ENCODE assay signal across 3 cellular contexts in genomic region chr4:22539251-22539650, GRCh38.
"Had no signal": no experiment of that assay in that cellular context is flagged by ENCODE, and none has a peak within 500 bp of the region (broad histone marks: within the 10 kb centered on the region; RNA-seq: fewer than 3 reads in every experiment).

No MANE protein-coding gene starts in this region.

- ATAC-seq: GM12878 had no signal

- DNase-seq: GDM1, GF-D8 had no signal
